In genomic region chr7:105015631-105015965, GRCh38 we compare ENCODE assay signal across 8 cellular contexts. TPM values are rescaled to one million over a fixed set of nuclear protein-coding genes. Genes with fewer than 3 reads are reported as not detected.
A peak's percentile ranks its signal among the peaks of the same experiment; 100 is the strongest.
DNase-seq lines count a peak whose midpoint lies in the region; ATAC-seq and TF ChIP-seq lines count a peak whose summit lies in the region.

No MANE protein-coding gene starts in this region.

- peak; percentile 64 for DNase-seq in G401 (ENCODE audit: low spot score)
- peak; percentile 30 for DNase-seq in NCI-H82 treated with DMSO at 0.1 percent for 48 hours (lab: John Stamatoyannopoulos, UW; ENCODE audit: unreplicated experiment)
- DNase-seq in body of pancreas: peak in 2 of 4 donors; percentile 53 to 59
- no peak for DNase-seq in kidney epithelial cell (ENCODE audit: low read depth)
- DNase-seq in stimulated activated naive CD8-positive, alpha-beta T cell treated with anti-CD3 and anti-CD28 coated beads, Interleukin-15, amount 100 ng/mL, for 72 hours: peak in 1 of 2 donors; percentile 26

- H3K36me3 ChIP-seq in body of pancreas (replicated peaks in 1 of 2; ENCODE audit: insufficient read depth in 1 of 2, low read depth in 2 of 2): no peaks in the 10 kb centered on the region
- no peaks in the 10 kb centered on the region for H3K36me3 ChIP-seq in kidney epithelial cell (ENCODE audit: control insufficient read depth, insufficient read depth, low read length)

- H3K27me3 ChIP-seq in body of pancreas (no peaks in the 10 kb centered on the region), kidney epithelial cell (ENCODE audit: control insufficient read depth, insufficient read depth, low read length) (no peaks in the 10 kb centered on the region)

- H3K9me3 Mint-ChIP-seq in stimulated activated naive CD8-positive, alpha-beta T cell treated with anti-CD3 and anti-CD28 coated beads, Interleukin-15, amount 100 ng/mL, for 72 hours: no peaks in the 10 kb centered on the region

- H3K4me3 ChIP-seq in body of pancreas (peak overlapping the region; percentile 77 to 86), kidney epithelial cell (ENCODE audit: low read depth, low read length) (peak overlapping the region; percentile 98)

- H3K4me3 Mint-ChIP-seq in stimulated activated naive CD8-positive, alpha-beta T cell treated with anti-CD3 and anti-CD28 coated beads, Interleukin-15, amount 100 ng/mL, for 72 hours: peak overlapping the region; percentile 93 to 97

- peak overlapping the region; percentile 99 to 100 for H3K27ac Mint-ChIP-seq in stimulated activated naive CD8-positive, alpha-beta T cell treated with anti-CD3 and anti-CD28 coated beads, Interleukin-15, amount 100 ng/mL, for 72 hours

- peaks cover 28% of the 10 kb centered on the region for H3K4me1 ChIP-seq in body of pancreas

- H3K27ac ChIP-seq in 22Rv1: peak overlapping the region; percentile 99
- H3K27ac ChIP-seq in body of pancreas: peak overlapping the region; percentile 99 to 100 (median 100)

- H3K27me3 Mint-ChIP-seq in stimulated activated naive CD8-positive, alpha-beta T cell treated with anti-CD3 and anti-CD28 coated beads, Interleukin-15, amount 100 ng/mL, for 72 hours: no peaks in the 10 kb centered on the region

- H3K9me3 ChIP-seq in body of pancreas: no peaks in the 10 kb centered on the region

- 1% methylated on average over 6 of the region's 6 CpGs for WGBS in body of pancreas, 2 donors

- ATAC-seq in body of pancreas: no peak
- no peak for ATAC-seq in stimulated activated naive CD8-positive, alpha-beta T cell treated with anti-CD3 and anti-CD28 coated beads, Interleukin-15, amount 100 ng/mL, for 72 hours
- ATAC-seq in activated CD4-positive, CD25-positive, alpha-beta regulatory T cell treated with anti-CD3 and anti-CD28 coated beads, Interleukin-2, amount 50 U/mL, for 24 hours: no peak
- ATAC-seq in HG03196 (IDR thresholded peaks at IDR 0.05; ENCODE audit: unreplicated experiment): no peak

- intact Hi-C loops in body of pancreas (cut with DNase I): no loop called here

- no peak for TF ChIP-seq POLR2A in body of pancreas (IDR thresholded peaks at IDR 0.05)

- in situ Hi-C loops in G401 (cut with HindIII; ENCODE audit: low sequenced_read_pairs): no loop called here

- TF ChIP-seq CTCF in 22Rv1 (IDR thresholded peaks at IDR 0.05): no peak
- no peak for TF ChIP-seq CTCF in body of pancreas (IDR thresholded peaks at IDR 0.05)
- TF ChIP-seq CTCF in kidney epithelial cell (IDR thresholded peaks at IDR 0.05; ENCODE audit: insufficient read depth, low read length, poor library complexity, severe bottlenecking): no peak

- peaks cover 41% of the 10 kb centered on the region for H3K4me1 Mint-ChIP-seq in stimulated activated naive CD8-positive, alpha-beta T cell treated with anti-CD3 and anti-CD28 coated beads, Interleukin-15, amount 100 ng/mL, for 72 hours

RNA-seq across cellular contexts. Expression of gene KMT2E, which starts 1.6 kb away (rescaled TPM):
- 15.3 and 29.9 TPM in 2 replicates for total RNA-seq in G401 (2014; rRNA removed; shearing (Covaris generic))
- total RNA-seq in body of pancreas (10 to 100 TPM; 48.5 to 67.2 TPM), kidney epithelial cell (31.8 and 36.3 TPM in 2 replicates)
